ENCODE assay signal across 14 cellular contexts in the genomic region with DNA sequence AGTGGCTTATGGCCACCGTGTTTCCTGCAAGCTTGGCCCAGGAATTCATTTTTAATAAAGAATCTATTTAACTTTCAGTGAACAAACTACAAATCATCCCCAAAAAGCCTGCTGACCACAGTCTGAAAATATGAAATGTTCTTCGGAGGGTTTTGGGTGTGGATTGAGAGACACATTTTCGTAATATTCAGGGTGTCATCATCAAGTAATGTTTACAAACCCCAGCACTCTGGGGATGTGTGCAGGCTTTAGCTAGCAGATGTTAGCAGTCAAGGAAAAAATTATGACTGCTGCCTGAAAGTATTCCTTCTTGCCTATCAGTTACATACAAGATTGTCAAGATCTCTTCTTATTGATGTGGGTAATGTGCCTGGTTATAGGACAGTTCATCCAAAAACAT.
A peak's percentile ranks its signal among the peaks of the same experiment; 100 is the strongest.
DNase-seq lines count a peak whose midpoint lies in the region; ATAC-seq, FAIRE-seq and TF ChIP-seq lines count a peak whose summit lies in the region.
"Had no signal": no experiment of that assay in that cellular context is flagged by ENCODE, and none has a peak within 500 bp of the region (broad histone marks: within the 10 kb centered on the region; RNA-seq: fewer than 3 reads in every experiment).

No MANE protein-coding gene starts in this region.

- no peaks in the 10 kb centered on the region for H3K9me3 ChIP-seq in Karpas-422 (ENCODE audit: low read length)
- H3K9me3 ChIP-seq in K562 (replicated peaks; ENCODE audit: control insufficient read depth, insufficient read depth, low read depth, low read length): no peaks in the 10 kb centered on the region
- H3K9me3 ChIP-seq in stomach: no peaks in the 10 kb centered on the region
- H3K9me3 ChIP-seq: adrenal gland, neutrophil had no signal

- in situ Hi-C loops in K562 (cut with MboI): no loop called here

- H2AFZ ChIP-seq in Karpas-422 (ENCODE audit: low read length) (peak overlapping the region; percentile 37; the same call in 1 of the 2 replicates), K562 (ENCODE audit: low read depth, low read length) (peak overlapping the region; percentile 42; the same call in 1 of the 2 replicates)

- no peak overlapping the region for H3K9ac ChIP-seq in Karpas-422 (ENCODE audit: low read length)
- H3K9ac ChIP-seq in K562 (ENCODE audit: insufficient read depth in 1 of 2, low read depth in 2 of 2, low read length in 2 of 2): no peak overlapping the region

- H3K9me1 ChIP-seq in K562 (ENCODE audit: control insufficient read depth, insufficient read depth, low read length): no peaks in the 10 kb centered on the region

- no peaks in the 10 kb centered on the region; the same call in 1 of the 2 replicates for H3K9me2 ChIP-seq in Karpas-422 (replicated peaks; ENCODE audit: insufficient read depth, low read length)

- intact Hi-C loops in K562 (cut with micrococcal nuclease) (no loop called here), stomach (cut with DNase I; ENCODE audit: low total_unique reads) (no loop called here)

- 21% methylated on average over 3 of the region's 3 CpGs for WGBS in K562 (ENCODE audit: insufficient coverage, low coverage, missing lambda C conversion rate)
- 46 to 60% (median 51%) methylated on average over 3 of the region's 3 CpGs for WGBS in stomach, 5 donors

- H3K4me1 ChIP-seq in Karpas-422 (ENCODE audit: low read length) (peaks cover 7% of the 10 kb centered on the region), K562 (replicated peaks in 1 of 2; ENCODE audit: control insufficient read depth in 2 of 2, insufficient read depth in 2 of 2, low read length in 2 of 2) (no peaks in the 10 kb centered on the region), stomach (no peaks in the 10 kb centered on the region)
- H3K4me1 ChIP-seq: adrenal gland had no signal

- CTCF ChIA-PET in K562 (lab: Yijun Ruan, JAX; ENCODE audit: low intra/inter-chr PET ratio): no interaction called here

- ATAC-seq in K562 (peak; percentile 29; the same call in 1 of the 3 replicates), GM18870 (IDR thresholded peaks at IDR 0.05; ENCODE audit: unreplicated experiment) (no peak)

- H3K27me3 ChIP-seq in Karpas-422 (ENCODE audit: low read length) (no peaks in the 10 kb centered on the region), K562 (ENCODE audit: control insufficient read depth in 2 of 2, insufficient read depth in 2 of 2, low read length in 2 of 2) (no peaks in the 10 kb centered on the region), stomach (no peaks in the 10 kb centered on the region)
- H3K27me3 ChIP-seq: adrenal gland, neutrophil had no signal

- no peaks in the 10 kb centered on the region for H3K36me3 ChIP-seq in Karpas-422 (ENCODE audit: insufficient read depth, low read length)
- no peaks in the 10 kb centered on the region for H3K36me3 ChIP-seq in K562 (ENCODE audit: control insufficient read depth, insufficient read depth, low read length)
- H3K36me3 ChIP-seq in stomach: no peaks in the 10 kb centered on the region
- H3K36me3 ChIP-seq: adrenal gland, neutrophil had no signal

- H3K4me2 ChIP-seq in Karpas-422 (ENCODE audit: low read depth, low read length, poor library complexity, severe bottlenecking) (no peak overlapping the region), K562 (ENCODE audit: insufficient read depth, low read length) (no peak overlapping the region)

- no peak for TF ChIP-seq RAD21 in K562 (CRISPR knock-in tag; conservative IDR thresholded peaks at IDR 0.05 in 1 of 2, IDR thresholded peaks at IDR 0.05 in 1 of 2)

- TF ChIP-seq EP300 in K562 (IDR thresholded peaks at IDR 0.05; ENCODE audit: low read length) (no peak), stomach (IDR thresholded peaks at IDR 0.05) (no peak)

- H3K27ac ChIP-seq in Karpas-422 (ENCODE audit: low read length): no peak overlapping the region
- H3K27ac ChIP-seq in K562 (ENCODE audit: extremely low read depth, low read depth, low read length): no peak overlapping the region
- peak overlapping the region in 1 of 5 donors; percentile 39 for H3K27ac ChIP-seq in stomach
- H3K27ac ChIP-seq: adrenal gland, neutrophil had no signal

- peak; percentile 69 for DNase-seq in AG08395 (ENCODE audit: low spot score)
- no peak for DNase-seq in Karpas-422
- DNase-seq in K562 (ENCODE audit: extremely low read depth in 1 of 4, low spot score in 3 of 4): no peak
- DNase-seq in hepatic stellate cell (ENCODE audit: low spot score): peak; percentile 52
- no peak for DNase-seq in stomach
- no peak for DNase-seq in NCI-H146 treated with DMSO at 0.1 percent for 48 hours (lab: John Stamatoyannopoulos, UW; ENCODE audit: unreplicated experiment)
- no peak for DNase-seq in GOT3 (lab: John Stamatoyannopoulos, UW)
- DNase-seq: CD4-positive, CD25-positive, alpha-beta regulatory T cell; kidney; stimulated activated CD4-positive, alpha-beta T cell treated with anti-CD3 and anti-CD28 coated beads, Interleukin-2, amount 100 ng/mL, for 48 hours; T1000 had no signal

- BruUV-seq in K562 (replicated peaks; lab: Mats Ljungman, UMichigan): no TSS peak

- TF ChIP-seq CTCF in K562 (IDR thresholded peaks at IDR 0.05 in 2 of 3, conservative IDR thresholded peaks at IDR 0.05 in 1 of 3; ENCODE audit: insufficient read depth in 2 of 3, low read depth in 1 of 3, low read length in 3 of 3): no peak
- TF ChIP-seq CTCF in stomach (IDR thresholded peaks at IDR 0.05): no peak

- FAIRE-seq in K562 (lab: Jason Lieb, UNC): no peak
- FAIRE-seq: kidney had no signal

- H4K20me1 ChIP-seq in Karpas-422 (ENCODE audit: insufficient read depth, low read depth, low read length): no peaks in the 10 kb centered on the region
- no peaks in the 10 kb centered on the region for H4K20me1 ChIP-seq in K562 (replicated peaks; ENCODE audit: control insufficient read depth, insufficient read depth, low read length)

- POLR2A ChIA-PET in K562 (lab: Yijun Ruan, JAX): interaction anchor here (1.0 kb wide), 1 partner anchor 22 kb away, joined by 3 read pairs; no protein-coding TSS in a partner anchor

- H3K79me2 ChIP-seq in Karpas-422 (ENCODE audit: low read length): no peaks in the 10 kb centered on the region
- no peaks in the 10 kb centered on the region for H3K79me2 ChIP-seq in K562 (ENCODE audit: control insufficient read depth, insufficient read depth, low read length)

- TF ChIP-seq POLR2A in K562 (conservative IDR thresholded peaks at IDR 0.05) (no peak), stomach (IDR thresholded peaks at IDR 0.05) (no peak)

- H3K4me3 ChIP-seq in Karpas-422 (ENCODE audit: low read length): no peak overlapping the region
- no peak overlapping the region for H3K4me3 ChIP-seq in K562
- H3K4me3 ChIP-seq in stomach: no peak overlapping the region
- H3K4me3 ChIP-seq: adrenal gland had no signal

TF ChIP-seq in K562, 482 proteins besides CTCF, POLR2A, EP300 and RAD21:
- no peak for TF ChIP-seq ZNF184 (CRISPR knock-in tag; IDR thresholded peaks at IDR 0.05)
- TF ChIP-seq, protein P1, sequence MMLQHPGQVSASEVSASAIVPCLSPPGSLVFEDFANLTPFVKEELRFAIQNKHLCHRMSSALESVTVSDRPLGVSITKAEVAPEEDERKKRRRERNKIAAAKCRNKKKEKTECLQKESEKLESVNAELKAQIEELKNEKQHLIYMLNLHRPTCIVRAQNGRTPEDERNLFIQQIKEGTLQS (IDR thresholded peaks at IDR 0.05): 0 out of 2 replicates have a peak, but pooled peaks have one; percentile 29
- TF ChIP-seq, protein P1 (CRISPR knock-in tag; conservative IDR thresholded peaks at IDR 0.05): no peak

Comparison
In these comparisons a context has a peak if more than half of its experiments do, and no peak if none do; other contexts are left out.
1. DNase-seq: peak in AG08395 (single experiment) and hepatic stellate cell (single experiment); none in Karpas-422 (single experiment), K562 (0 of 4), stomach (single experiment), NCI-H146 treated with DMSO at 0.1 percent for 48 hours (single experiment) and GOT3 (single experiment).